Comparison of ENCODE assay signal across 36 cellular contexts in the genomic region with DNA sequence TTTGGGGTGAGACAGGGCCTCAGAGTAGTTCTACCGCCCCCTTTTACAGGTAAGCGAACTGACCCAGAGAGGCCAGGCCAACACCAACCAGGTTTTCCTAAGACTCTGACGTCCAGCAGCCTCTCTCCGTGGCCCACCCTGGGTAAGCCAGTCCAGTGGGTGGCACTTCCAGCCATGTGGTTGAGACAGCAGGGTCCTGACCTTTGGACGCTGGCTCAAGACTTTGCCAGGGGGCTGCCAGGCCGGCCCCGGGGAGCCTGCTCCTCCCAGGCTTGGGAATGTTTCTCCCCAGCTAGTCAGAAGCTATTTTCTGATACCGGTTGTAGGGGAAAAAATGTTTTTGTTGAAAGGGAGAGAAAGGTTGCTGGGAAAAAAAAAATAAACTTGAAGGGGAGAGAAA. TPM values are rescaled to one million over a fixed set of nuclear protein-coding genes. Genes with fewer than 3 reads are reported as not detected.
DNase-seq lines count a peak whose midpoint lies in the region; ATAC-seq, FAIRE-seq and TF ChIP-seq lines count a peak whose summit lies in the region.
"Had no signal": no experiment of that assay in that cellular context is flagged by ENCODE, and none has a peak within 500 bp of the region (broad histone marks: within the 10 kb centered on the region; RNA-seq: fewer than 3 reads in every experiment).

No MANE protein-coding gene starts in this region.

- H3K4me3 ChIP-seq in kidney (ENCODE audit: low read length in 2 of 2): no peak overlapping the region
- H3K4me3 ChIP-seq in suprapubic skin: no peak overlapping the region
- H3K4me3 ChIP-seq: body of pancreas, neural progenitor cell had no signal

- H3K36me3 ChIP-seq in kidney (ENCODE audit: control insufficient read depth in 1 of 2, insufficient read depth in 2 of 2, low read length in 2 of 2) (peaks cover 6 to 10% of the 10 kb centered on the region in 2 donors), suprapubic skin (no peaks in the 10 kb centered on the region)
- H3K36me3 ChIP-seq: neural progenitor cell had no signal

- peak overlapping the region in 1 of 2 donors; percentile 19 for H3K9ac ChIP-seq in kidney (ENCODE audit: low read length in 2 of 2)
- H3K9ac ChIP-seq: neural progenitor cell had no signal

- H3K9me3 ChIP-seq in kidney (ENCODE audit: control insufficient read depth in 1 of 2, low read length in 2 of 2) (no peaks in the 10 kb centered on the region), suprapubic skin (no peaks in the 10 kb centered on the region)
- H3K9me3 ChIP-seq: body of pancreas had no signal

- TF ChIP-seq CTCF in kidney (IDR thresholded peaks at IDR 0.05; ENCODE audit: borderline replicate concordance, extremely low read depth, insufficient read depth) (no peak), suprapubic skin (IDR thresholded peaks at IDR 0.05) (no peak)

- H3K27ac ChIP-seq in kidney (ENCODE audit: low read depth in 2 of 2, low read length in 2 of 2) (peak overlapping the region; percentile 58 to 72), suprapubic skin (peak overlapping the region; percentile 49)
- H3K27ac ChIP-seq: neural progenitor cell, WERI-Rb-1 had no signal

- H3K4me1 ChIP-seq in kidney (ENCODE audit: control insufficient read depth in 1 of 2, insufficient read depth in 1 of 2, low read depth in 1 of 2, low read length in 2 of 2) (peaks cover 32 to 67% of the 10 kb centered on the region in 2 donors), suprapubic skin (peaks cover 48% of the 10 kb centered on the region)

- no peak for ATAC-seq in Right ventricle myocardium superior (ENCODE audit: poor library complexity)
- ATAC-seq in left cardiac atrium: no peak
- no peak for ATAC-seq in HG03354 (IDR thresholded peaks at IDR 0.05; ENCODE audit: poor library complexity, severe bottlenecking, unreplicated experiment)
- ATAC-seq: body of pancreas; CD8-positive, alpha-beta T cell; PC-3; stimulated activated naive CD8-positive, alpha-beta T cell treated with anti-CD3 and anti-CD28 coated beads, Interleukin-15, amount 100 ng/mL, for 72 hours had no signal

- H3K27me3 ChIP-seq in suprapubic skin: no peaks in the 10 kb centered on the region
- H3K27me3 ChIP-seq: body of pancreas had no signal

- no peak for FAIRE-seq in kidney (lab: Jason Lieb, UNC)
- FAIRE-seq: A204.1, G401.6, small intestine had no signal

- no peak for TF ChIP-seq EP300 in suprapubic skin (IDR thresholded peaks at IDR 0.05)

- 78% methylated on average over 8 of the region's 8 CpGs for WGBS in suprapubic skin

- intact Hi-C loops in Right ventricle myocardium superior (cut with DNase I): no loop called here
- intact Hi-C loops in left cardiac atrium (cut with DNase I): no loop called here
- intact Hi-C loops in kidney (cut with DNase I): no loop called here

- DNase-seq in Right ventricle myocardium superior (peak; percentile 33), left cardiac atrium (no peak), kidney (peak; percentile 69), suprapubic skin (ENCODE audit: low spot score in 2 of 2) (peak in 1 of 2 donors; percentile 65), GM19240 (ENCODE audit: insufficient read length, low spot score) (no peak), HuH-7 (ENCODE audit: low spot score) (no peak), putamen (ENCODE audit: low spot score) (no peak)
- DNase-seq: activated CD4-positive, alpha-beta T cell treated with anti-CD3 and anti-CD28 coated beads, Interleukin-2, amount 10 ng/mL, durations not matched to agents 24 days and 14 days; activated gamma-delta T cell; activated T-cell treated with anti-CD3 and anti-CD28 coated beads, Interleukin-2, amount 50 U/mL, for 24 hours; AML-193; body of pancreas; CD8-positive, alpha-beta T cell; effector CD4-positive, alpha-beta T cell; KBM-7; kidney glomerular epithelial cell; NCI-H1105; NCI-H1930; NCI-H524 treated with DMSO at 0.1 percent for 48 hours; NK-92 treated with Interleukin-12 subunit alpha and Interleukin-12 subunit beta, amount 100 ng/mL, for 24 hours; PC-3; SHP77; small intestine; stimulated activated CD4-positive, alpha-beta T cell treated with anti-CD3 and anti-CD28 coated beads, Interleukin-1b, Interleukin-23, amount 100 ng/mL, for 48 hours; stimulated activated CD8-positive, alpha-beta memory T cell treated with anti-CD3 and anti-CD28 coated beads, Interleukin-4, amount 100 ng/mL, for 48 hours; stimulated activated naive CD8-positive, alpha-beta T cell treated with anti-CD3 and anti-CD28 coated beads, Interleukin-15, amount 100 ng/mL, for 72 hours; SW 1271; T-helper 9 cell; WERI-Rb-1 had no signal

- TF ChIP-seq POLR2A in suprapubic skin (IDR thresholded peaks at IDR 0.05): no peak

RNA-seq across cellular contexts. Expression of gene GPRC5C, which starts 16.9 kb away (rescaled TPM):
- total RNA-seq in Right ventricle myocardium superior: 30.5 TPM
- 10 to 100 TPM; 24.2 to 25.9 TPM for total RNA-seq in left cardiac atrium
- 358 TPM for total RNA-seq in kidney
- polyA plus RNA-seq in kidney (ENCODE audit: insufficient read depth, low read depth, low replicate concordance): 242 TPM
- 100 to 1,000 TPM in 1 of 4 donors, 10 to 100 TPM in 3; 72.0 to 106 (median 91.5) TPM for total RNA-seq in suprapubic skin
- total RNA-seq: HT1080 had no signal

RNA-seq across cellular contexts. Expression of gene CD300A, which starts 17.7 kb away (rescaled TPM):
- total RNA-seq in Right ventricle myocardium superior (1.7 TPM), left cardiac atrium (1 to 10 TPM; 2.9 to 5.7 TPM), kidney (8.2 TPM), suprapubic skin (1 to 10 TPM; 1.4 to 6.3 (median 2.9) TPM)
- polyA plus RNA-seq in kidney (ENCODE audit: insufficient read depth, low read depth, low replicate concordance): 3.1 TPM
- total RNA-seq: H4, HT1080, MCF 10A, PC-3 had no signal

Comparison
In these comparisons a context has a peak if more than half of its experiments do, and no peak if none do; other contexts are left out.
1. DNase-seq: peak in Right ventricle myocardium superior (single experiment) and kidney (single experiment); none in left cardiac atrium (single experiment), GM19240 (single experiment), HuH-7 (single experiment) and putamen (single experiment).